11 cellular contexts compared by ENCODE assay signal in the genomic region with DNA sequence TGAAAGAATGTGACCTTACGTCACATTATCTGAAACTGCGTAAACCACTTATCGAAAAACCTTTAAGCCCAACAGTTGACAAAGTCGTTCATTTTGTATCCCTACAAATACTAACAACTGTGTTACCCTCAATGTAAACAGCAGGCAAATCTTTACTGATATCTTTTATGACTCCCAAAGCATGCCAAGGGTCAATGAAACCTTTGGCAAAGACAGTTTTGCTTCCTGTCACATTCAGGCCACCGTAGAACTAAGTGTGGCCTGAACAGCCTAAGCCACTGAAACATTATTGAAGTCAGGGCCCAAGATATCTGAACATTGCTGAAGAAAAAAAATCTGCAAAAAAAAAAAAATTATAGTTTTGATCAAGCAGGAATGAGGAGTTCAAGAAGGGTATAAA.
"Had no signal": no experiment of that assay in that cellular context is flagged by ENCODE, and none has a peak within 500 bp of the region (broad histone marks: within the 10 kb centered on the region; RNA-seq: fewer than 3 reads in every experiment).

No MANE protein-coding gene starts in this region.

- FAIRE-seq: H1, H54 had no signal

- H3K36me3 ChIP-seq: HAP-1 had no signal

- H3K9me3 ChIP-seq: HAP-1 had no signal

- H3K27ac Mint-ChIP-seq: GM23338, H9, HFFc6 had no signal

- H3K4me1 ChIP-seq: HAP-1 had no signal

- H3K9ac ChIP-seq: GM23248 had no signal

- DNase-seq: GM23248, GOT3, H7, H9, HCEC 1CT, HFFc6 had no signal

- H3K27ac ChIP-seq: GM23248 had no signal

- H3K4me3 Mint-ChIP-seq: GM23338, H9, HFFc6 had no signal

- H3K9me3 Mint-ChIP-seq: GM23338, H9, HFFc6 had no signal

- H3K4me3 ChIP-seq: GM23248, GM23338, HAP-1 had no signal

- ATAC-seq: GM23338, HCT116 had no signal
